Comparison of ENCODE assay signal across 1 cellular context in genomic region chr6:31531771-31532643, GRCh38.
TF ChIP-seq lines count a peak whose summit lies in the region.

No MANE protein-coding gene starts in this region.

TF ChIP-seq in K562, 482 proteins besides CTCF, POLR2A, EP300 and RAD21 (continued from another document):
- no peak for TF ChIP-seq TSHZ1 (CRISPR knock-in tag; IDR thresholded peaks at IDR 0.05)
- no peak for TF ChIP-seq KAT7 (CRISPR knock-in tag; IDR thresholded peaks at IDR 0.05; ENCODE audit: borderline replicate concordance)
- TF ChIP-seq BCLAF1 (IDR thresholded peaks at IDR 0.05; ENCODE audit: borderline replicate concordance in 1 of 2, control insufficient read depth in 1 of 2, low read depth in 2 of 2, low read length in 1 of 2) = no peak
- no peak for TF ChIP-seq ZNF740 (CRISPR knock-in tag; IDR thresholded peaks at IDR 0.05)
- no peak for TF ChIP-seq ZNF740 (tag; IDR thresholded peaks at IDR 0.05)
- TF ChIP-seq HNRNPLL (IDR thresholded peaks at IDR 0.05; ENCODE audit: low read depth, low read length, poor library complexity, severe bottlenecking) = no peak
- no peak for TF ChIP-seq GTF2F1 (IDR thresholded peaks at IDR 0.05; ENCODE audit: low read depth, low read length)
- TF ChIP-seq HDGF (IDR thresholded peaks at IDR 0.05) = no peak
- TF ChIP-seq PREB (CRISPR knock-in tag; IDR thresholded peaks at IDR 0.05) = no peak
- TF ChIP-seq TEAD2 (tag; IDR thresholded peaks at IDR 0.05) = no peak
TF ChIP-seq in K562: peak in this region for 22.
